In the genomic region with DNA sequence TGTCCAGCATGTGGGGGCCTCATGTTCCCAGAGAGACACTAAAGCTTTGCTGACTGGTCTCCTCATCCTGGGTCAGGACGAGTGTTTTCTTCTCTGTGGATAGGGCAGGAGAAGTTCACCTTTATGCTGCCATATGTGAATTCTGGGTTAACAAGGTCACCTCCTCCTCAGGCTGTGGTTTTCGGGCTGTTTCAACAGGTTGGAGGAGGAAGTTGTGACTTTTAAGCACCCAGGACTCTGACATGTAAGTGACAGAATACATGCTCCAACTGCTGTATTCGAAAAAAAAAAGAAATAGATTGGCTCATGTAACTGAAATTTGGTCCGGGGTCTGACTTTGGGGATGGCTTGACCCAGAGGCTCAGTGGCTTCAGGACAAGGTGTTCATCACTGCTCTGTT, we compare ENCODE assay signal across 13 cellular contexts. TPM values are rescaled to one million over a fixed set of nuclear protein-coding genes. Genes with fewer than 3 reads are reported as not detected.
DNase-seq lines count a peak whose midpoint lies in the region; ATAC-seq and TF ChIP-seq lines count a peak whose summit lies in the region.
"Had no signal": no experiment of that assay in that cellular context is flagged by ENCODE, and none has a peak within 500 bp of the region (broad histone marks: within the 10 kb centered on the region; RNA-seq: fewer than 3 reads in every experiment).

No MANE protein-coding gene starts in this region.

- POLR2A ChIA-PET in activated CD4-positive, alpha-beta T cell treated with anti-CD3 and anti-CD28 coated beads, Interleukin-2, amount 10 ng/mL, durations not matched to agents 7 days and 5 days (lab: Charles Lee) = interaction anchor here (0.6 kb wide), 1 partner anchor 40 kb away, joined by 3 read pairs; no protein-coding TSS in a partner anchor

- peaks cover 13% of the 10 kb centered on the region for H3K4me1 ChIP-seq in OCI-LY3 (ENCODE audit: low read length)
- peaks cover 6% of the 10 kb centered on the region for H3K4me1 ChIP-seq in psoas muscle

- intact Hi-C loops in psoas muscle (cut with DNase I) = no loop called here

- peaks cover 24% of the 10 kb centered on the region for H3K4me1 Mint-ChIP-seq in activated CD4-positive, alpha-beta T cell treated with anti-CD3 and anti-CD28 coated beads, Interleukin-2, amount 10 ng/mL, durations not matched to agents 7 days and 5 days
- peaks cover 28% of the 10 kb centered on the region for H3K4me1 Mint-ChIP-seq in brain
- H3K4me1 Mint-ChIP-seq in stimulated activated effector memory CD8-positive, alpha-beta T cell treated with anti-CD3 and anti-CD28 coated beads, Interleukin-12 subunit alpha, Interleukin-12 subunit beta, amount 100 ng/mL, for 72 hours = peaks cover 24% of the 10 kb centered on the region

- peak overlapping the region; percentile 38 for H3K4me2 ChIP-seq in OCI-LY3 (ENCODE audit: low read length)

- TF ChIP-seq CTCF in OCI-LY3 (IDR thresholded peaks at IDR 0.05; ENCODE audit: low read depth, low read length) = no peak
- no peak for TF ChIP-seq CTCF in brain (conservative IDR thresholded peaks at IDR 0.05)
- TF ChIP-seq CTCF in psoas muscle (IDR thresholded peaks at IDR 0.05) = no peak
- no peak for TF ChIP-seq CTCF in GM10266 (IDR thresholded peaks at IDR 0.05; ENCODE audit: control insufficient read depth, insufficient read depth, low read depth, missing control alignments)

- no peaks in the 10 kb centered on the region for H3K79me2 ChIP-seq in OCI-LY3 (ENCODE audit: low read length)

- no peak overlapping the region for H2AFZ ChIP-seq in OCI-LY3 (ENCODE audit: low read depth, low read length)

- ATAC-seq in stimulated activated effector memory CD8-positive, alpha-beta T cell treated with anti-CD3 and anti-CD28 coated beads, Interleukin-12 subunit alpha, Interleukin-12 subunit beta, amount 100 ng/mL, for 72 hours = no peak
- ATAC-seq in psoas muscle = no peak

- no peak overlapping the region for H3K4me3 ChIP-seq in OCI-LY3 (ENCODE audit: low read length)
- no peak overlapping the region for H3K4me3 ChIP-seq in psoas muscle
- H3K4me3 ChIP-seq: tibial nerve had no signal

- no peaks in the 10 kb centered on the region for H3K9me3 Mint-ChIP-seq in activated CD4-positive, alpha-beta T cell treated with anti-CD3 and anti-CD28 coated beads, Interleukin-2, amount 10 ng/mL, durations not matched to agents 7 days and 5 days
- no peaks in the 10 kb centered on the region for H3K9me3 Mint-ChIP-seq in brain
- H3K9me3 Mint-ChIP-seq in stimulated activated effector memory CD8-positive, alpha-beta T cell treated with anti-CD3 and anti-CD28 coated beads, Interleukin-12 subunit alpha, Interleukin-12 subunit beta, amount 100 ng/mL, for 72 hours = no peaks in the 10 kb centered on the region

- CTCF ChIA-PET in activated CD4-positive, alpha-beta T cell treated with anti-CD3 and anti-CD28 coated beads, Interleukin-2, amount 10 ng/mL, durations not matched to agents 7 days and 5 days (lab: Charles Lee) = interaction anchor here (1.2 to 2.2 kb wide), 4 partner anchors 9 to 27 kb away, joined by 3 to 7 read pairs (median 4); no protein-coding TSS in a partner anchor

- H3K9me3 ChIP-seq in OCI-LY3 (ENCODE audit: insufficient read depth, low read length) (no peaks in the 10 kb centered on the region), psoas muscle (no peaks in the 10 kb centered on the region)
- H3K9me3 ChIP-seq: tibial nerve had no signal

- peak overlapping the region; percentile 73 for H3K27ac Mint-ChIP-seq in activated CD4-positive, alpha-beta T cell treated with anti-CD3 and anti-CD28 coated beads, Interleukin-2, amount 10 ng/mL, durations not matched to agents 7 days and 5 days
- H3K27ac Mint-ChIP-seq in brain = peak overlapping the region; percentile 45 to 86 (median 76)
- H3K27ac Mint-ChIP-seq in stimulated activated effector memory CD8-positive, alpha-beta T cell treated with anti-CD3 and anti-CD28 coated beads, Interleukin-12 subunit alpha, Interleukin-12 subunit beta, amount 100 ng/mL, for 72 hours = peak overlapping the region; percentile 89

- H3K36me3 ChIP-seq in OCI-LY3 (replicated peaks; ENCODE audit: low read depth, low read length) (no peaks in the 10 kb centered on the region), psoas muscle (ENCODE audit: insufficient read depth in 1 of 2, low read depth in 1 of 2) (no peaks in the 10 kb centered on the region)

- H3K27ac ChIP-seq in OCI-LY3 (ENCODE audit: low read length) = no peak overlapping the region
- no peak overlapping the region for H3K27ac ChIP-seq in psoas muscle
- H3K27ac ChIP-seq: RWPE1 had no signal

- H3K27me3 ChIP-seq in OCI-LY3 (ENCODE audit: low read depth, low read length) (no peaks in the 10 kb centered on the region), psoas muscle (ENCODE audit: insufficient read depth in 3 of 3, low read length in 2 of 3) (no peaks in the 10 kb centered on the region)
- H3K27me3 ChIP-seq: tibial nerve had no signal

- H3K36me3 Mint-ChIP-seq in activated CD4-positive, alpha-beta T cell treated with anti-CD3 and anti-CD28 coated beads, Interleukin-2, amount 10 ng/mL, durations not matched to agents 7 days and 5 days (ENCODE audit: low read depth) = no peaks in the 10 kb centered on the region
- no peaks in the 10 kb centered on the region for H3K36me3 Mint-ChIP-seq in brain
- H3K36me3 Mint-ChIP-seq in stimulated activated effector memory CD8-positive, alpha-beta T cell treated with anti-CD3 and anti-CD28 coated beads, Interleukin-12 subunit alpha, Interleukin-12 subunit beta, amount 100 ng/mL, for 72 hours = no peaks in the 10 kb centered on the region

- no peak overlapping the region for H3K4me3 Mint-ChIP-seq in activated CD4-positive, alpha-beta T cell treated with anti-CD3 and anti-CD28 coated beads, Interleukin-2, amount 10 ng/mL, durations not matched to agents 7 days and 5 days
- peak overlapping the region in 1 of 5 experiments; percentile 4 for H3K4me3 Mint-ChIP-seq in brain
- H3K4me3 Mint-ChIP-seq in stimulated activated effector memory CD8-positive, alpha-beta T cell treated with anti-CD3 and anti-CD28 coated beads, Interleukin-12 subunit alpha, Interleukin-12 subunit beta, amount 100 ng/mL, for 72 hours = peak overlapping the region; percentile 49

- WGBS in psoas muscle, 3 donors = 44 to 66% (median 64%) methylated on average over 4 of the region's 4 CpGs

- no peaks in the 10 kb centered on the region for H3K27me3 Mint-ChIP-seq in activated CD4-positive, alpha-beta T cell treated with anti-CD3 and anti-CD28 coated beads, Interleukin-2, amount 10 ng/mL, durations not matched to agents 7 days and 5 days
- H3K27me3 Mint-ChIP-seq in brain = peaks cover 3% of the 10 kb centered on the region

- peak; percentile 37 for DNase-seq in activated CD4-positive, alpha-beta T cell treated with anti-CD3 and anti-CD28 coated beads, Interleukin-2, amount 10 ng/mL, durations not matched to agents 7 days and 5 days
- DNase-seq in activated CD4-positive, alpha-beta T cell treated with anti-CD3 and anti-CD28 coated beads for 4 hours = no peak
- no peak for DNase-seq in stimulated activated effector memory CD8-positive, alpha-beta T cell treated with anti-CD3 and anti-CD28 coated beads, Interleukin-12 subunit alpha, Interleukin-12 subunit beta, amount 100 ng/mL, for 72 hours (ENCODE audit: low spot score in 2 of 2)
- no peak for DNase-seq in psoas muscle
- no peak for DNase-seq in GM10266 (ENCODE audit: extremely low spot score)
- DNase-seq in activated effector memory CD4-positive, alpha-beta T cell treated with Interleukin-2 at 50 U/mL for 16 hours = no peak
- DNase-seq: NCI-H2081 treated with DMSO at 0.1 percent for 48 hours had no signal

- H3K9ac ChIP-seq in OCI-LY3 (ENCODE audit: low read length) = peak overlapping the region; percentile 4; the same call in 1 of the 2 replicates

- no peaks in the 10 kb centered on the region for H4K20me1 ChIP-seq in OCI-LY3 (ENCODE audit: insufficient read depth, low read length)

RNA-seq across cellular contexts. Expression of gene SNX20, which starts 54.2 kb away (rescaled TPM):
- total RNA-seq in activated CD4-positive, alpha-beta T cell treated with anti-CD3 and anti-CD28 coated beads, Interleukin-2, amount 10 ng/mL, durations not matched to agents 7 days and 5 days = 10 to 100 TPM; 83.9 to 98.5 TPM
- polyA plus RNA-seq in brain (ENCODE audit: insufficient read depth, low read depth, low replicate concordance) (0.14 TPM), psoas muscle (1 to 10 TPM in 2 of 3 donors, under 1 TPM in 1; 0.82 to 2.1 (median 1.1) TPM)
- total RNA-seq in psoas muscle = 1 to 10 TPM in 2 of 4 donors, under 1 TPM in 2; 0.78 to 1.8 (median 1.3) TPM
- total RNA-seq: A673, HT1080 had no signal

Comparison
In these comparisons a context has a peak if more than half of its experiments do, and no peak if none do; other contexts are left out.
1. RNA of gene SNX20, which starts 54.2 kb away (total RNA-seq): 83.9 to 98.5 TPM in activated CD4-positive, alpha-beta T cell treated with anti-CD3 and anti-CD28 coated beads, Interleukin-2, amount 10 ng/mL, durations not matched to agents 7 days and 5 days; 0.78 to 1.8 TPM in psoas muscle; every median in the first group is over 10 times any median in the second.
2. Peak in every context shown above with its lines, with median percentiles within 50 percentile points of each other: H3K27ac Mint-ChIP-seq.